1 cellular context compared by ENCODE assay signal in genomic region chr13:39961036-39961435, GRCh38.
TF ChIP-seq lines count a peak whose summit lies in the region.

No MANE protein-coding gene starts in this region.

TF ChIP-seq in endothelial cell of umbilical vein, 7 proteins besides CTCF, POLR2A, EP300 and RAD21 (continued from another document):
- TF ChIP-seq JUN (IDR thresholded peaks at IDR 0.05; ENCODE audit: borderline replicate concordance, insufficient read depth, insufficient read length, low read depth) (no peak), POLR2AphosphoS5 (IDR thresholded peaks at IDR 0.05; ENCODE audit: insufficient read depth, low read depth, low read length) (no peak), EZH2 (IDR thresholded peaks at IDR 0.05; ENCODE audit: borderline replicate concordance, low read depth, low read length, severe bottlenecking) (no peak), MYC (IDR thresholded peaks at IDR 0.05; ENCODE audit: low read depth, low read length) (no peak), FOS (IDR thresholded peaks at IDR 0.05; ENCODE audit: borderline replicate concordance, insufficient read depth, low read length) (no peak)
